ENCODE assay signal across 24 cellular contexts in the genomic region with DNA sequence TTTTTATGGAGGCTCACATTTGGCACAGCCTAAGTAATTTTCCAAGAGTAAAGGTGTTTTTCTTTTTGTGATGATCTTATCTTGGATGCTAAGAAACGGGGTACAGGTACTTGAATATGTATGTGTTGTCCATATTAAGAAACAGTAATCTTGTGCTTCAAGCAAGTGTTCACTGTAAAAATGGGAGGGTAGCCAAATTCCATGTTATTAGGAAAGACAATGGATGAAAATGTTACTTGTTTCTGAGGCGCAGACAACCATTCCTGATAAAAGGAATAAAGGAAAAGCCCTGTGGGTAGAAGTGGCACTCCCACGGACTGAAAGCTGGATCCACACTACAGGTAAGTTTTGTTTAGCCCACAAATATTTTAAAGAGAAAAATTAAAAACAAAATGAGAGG.
"Had no signal": no experiment of that assay in that cellular context is flagged by ENCODE, and none has a peak within 500 bp of the region (broad histone marks: within the 10 kb centered on the region; RNA-seq: fewer than 3 reads in every experiment).

No MANE protein-coding gene starts in this region.

- H3K27me3 Mint-ChIP-seq: activated B cell treated with CpG ODN at 0.5 μM for 24 hours; activated CD4-positive, alpha-beta memory T cell treated with anti-CD3 and anti-CD28 coated beads, Interleukin-2, amount 10 ng/mL, durations not matched to agents 7 days and 5 days; naive B cell; type B pancreatic cell had no signal

- FAIRE-seq: bronchial epithelial cell had no signal

- H3K4me3 Mint-ChIP-seq: activated B cell treated with CpG ODN at 0.5 μM for 24 hours; activated CD4-positive, alpha-beta memory T cell treated with anti-CD3 and anti-CD28 coated beads, Interleukin-2, amount 10 ng/mL, durations not matched to agents 7 days and 5 days; activated T-helper 1 cell treated with anti-CD3 and anti-CD28 coated beads, Interleukin-12 subunit alpha, Interleukin-12 subunit beta, Interleukin-2, Interleukin-4 antibody, amounts not matched to agents 30 ng/mL and 10 ng/mL and 1 ng/mL, durations not matched to agents 14 hours and 24 hours and 36 hours; immature natural killer cell; naive B cell; type B pancreatic cell had no signal

- H3K4me3 ChIP-seq: hepatocyte, lower lobe of right lung, thoracic aorta had no signal

- DNase-seq: activated B cell treated with CpG ODN at 0.5 μM for 24 hours; activated CD4-positive, alpha-beta memory T cell treated with anti-CD3 and anti-CD28 coated beads, Interleukin-2, amount 10 ng/mL, durations not matched to agents 7 days and 5 days; activated CD4-positive, alpha-beta T cell treated with anti-CD3 and anti-CD28 coated beads for 4 hours; activated gamma-delta T cell treated with Interleukin-2 at 50 U/mL for 16 hours; cerebellar nuclear complex; cortex of kidney; foreskin keratinocyte; glutamatergic neuron; immature natural killer cell; lower lobe of right lung; naive B cell; retina; stimulated activated CD4-positive, alpha-beta T cell treated with anti-CD3 and anti-CD28 coated beads, Interleukin-2, amount 100 ng/mL, for 48 hours; stimulated activated CD8-positive, alpha-beta memory T cell treated with anti-CD3 and anti-CD28 coated beads, Interleukin-4, amount 100 ng/mL, for 48 hours; stimulated activated naive CD4-positive, alpha-beta T cell; T-helper 1 cell; T-helper 9 cell had no signal

- ATAC-seq: activated naive CD4-positive, alpha-beta T cell treated with anti-CD3 and anti-CD28 coated beads, Interleukin-2, amount 50 U/mL, for 72 hours; left lobe of liver; lower lobe of right lung had no signal

- H3K27ac Mint-ChIP-seq: activated B cell treated with CpG ODN at 0.5 μM for 24 hours; activated CD4-positive, alpha-beta memory T cell treated with anti-CD3 and anti-CD28 coated beads, Interleukin-2, amount 10 ng/mL, durations not matched to agents 7 days and 5 days; activated naive CD4-positive, alpha-beta T cell treated with anti-CD3 and anti-CD28 coated beads, Interleukin-2, amount 50 U/mL, for 72 hours; activated T-helper 1 cell treated with anti-CD3 and anti-CD28 coated beads, Interleukin-12 subunit alpha, Interleukin-12 subunit beta, Interleukin-2, Interleukin-4 antibody, amounts not matched to agents 30 ng/mL and 10 ng/mL and 1 ng/mL, durations not matched to agents 14 hours and 24 hours and 36 hours; type B pancreatic cell had no signal
